Comparison of ENCODE assay signal across 9 cellular contexts in genomic region chr19:8487137-8487851, GRCh38. TPM values are rescaled to one million over a fixed set of nuclear protein-coding genes. Genes with fewer than 3 reads are reported as not detected.
DNase-seq lines count a peak whose midpoint lies in the region; ATAC-seq, FAIRE-seq and TF ChIP-seq lines count a peak whose summit lies in the region.
"Had no signal": no experiment of that assay in that cellular context is flagged by ENCODE, and none has a peak within 500 bp of the region (broad histone marks: within the 10 kb centered on the region; RNA-seq: fewer than 3 reads in every experiment).

No MANE protein-coding gene starts in this region.

- H3K9me3 Mint-ChIP-seq in H9, result no peaks in the 10 kb centered on the region
- H3K9me3 Mint-ChIP-seq in activated B cell treated with CpG ODN at 0.5 μM for 24 hours, result no peaks in the 10 kb centered on the region

- H4K20me1 ChIP-seq in H9 (ENCODE audit: control insufficient read depth, insufficient read depth, insufficient read length), result no peaks in the 10 kb centered on the region
- peaks cover 9 to 39% of the 10 kb centered on the region in 2 experiments for H4K20me1 ChIP-seq in H1 (replicated peaks in 1 of 2; ENCODE audit: control insufficient read depth in 1 of 2, insufficient read depth in 2 of 2, low read length in 2 of 2)

- H3K4me1 Mint-ChIP-seq in H9 (peaks cover 5 to 13% of the 10 kb centered on the region in 2 experiments), activated B cell treated with CpG ODN at 0.5 μM for 24 hours (peaks cover 23% of the 10 kb centered on the region)

- H3K18ac ChIP-seq in H9 (ENCODE audit: insufficient read length, low read depth, low read length) (no peak overlapping the region), H1 (ENCODE audit: extremely low read depth, low read length) (no peak overlapping the region)

- ATAC-seq in activated B cell treated with CpG ODN at 0.5 μM for 24 hours (ENCODE audit: low read depth) (peak; percentile 67), foreskin keratinocyte (no peak), GM19023 (IDR thresholded peaks at IDR 0.05; ENCODE audit: unreplicated experiment) (no peak)

- H3T11ph ChIP-seq in H9 (ENCODE audit: low read length), result no peak overlapping the region

- no peak overlapping the region for H3K27ac ChIP-seq in H9 (ENCODE audit: insufficient read length, low read depth, low read length)
- H3K27ac ChIP-seq in H1 (ENCODE audit: low read depth, low read length), result no peak overlapping the region
- H3K27ac ChIP-seq in breast epithelium, result peak overlapping the region in 1 of 2 donors; percentile 27
- H3K27ac ChIP-seq in foreskin keratinocyte, result no peak overlapping the region

- H3K36me3 Mint-ChIP-seq in H9 (ENCODE audit: insufficient read depth in 1 of 3, low read depth in 3 of 3) (peaks cover 40 to 72% (median 71%) of the 10 kb centered on the region in 3 experiments), activated B cell treated with CpG ODN at 0.5 μM for 24 hours (ENCODE audit: low read depth) (peaks cover 78% of the 10 kb centered on the region)

- H3K4me3 Mint-ChIP-seq in H9 (no peak overlapping the region), activated B cell treated with CpG ODN at 0.5 μM for 24 hours (peak overlapping the region; percentile 19)

- FAIRE-seq in H1 (lab: Jason Lieb, UNC), result no peak

- H2AK5ac ChIP-seq in H9 (ENCODE audit: insufficient read length, low read length), result no peak overlapping the region
- no peak overlapping the region for H2AK5ac ChIP-seq in H1 (ENCODE audit: low read depth, low read length)

- H2BK12ac ChIP-seq in H9 (ENCODE audit: insufficient read length, low read depth, low read length) (no peak overlapping the region), H1 (ENCODE audit: low read depth, low read length) (no peak overlapping the region)

- no peaks in the 10 kb centered on the region for H3K4me1 ChIP-seq in H9 (ENCODE audit: insufficient read depth, low read length)
- peaks cover 0 to 2% (median 0%) of the 10 kb centered on the region in 4 experiments; a peak in 1 of 7 replicates for H3K4me1 ChIP-seq in H1 (replicated peaks in 1 of 4; ENCODE audit: control insufficient read depth in 3 of 4, insufficient read depth in 4 of 4, low read length in 3 of 4)
- no peaks in the 10 kb centered on the region for H3K4me1 ChIP-seq in breast epithelium
- peaks cover 7% of the 10 kb centered on the region for H3K4me1 ChIP-seq in foreskin keratinocyte

- H3K36me3 ChIP-seq in H1 (ENCODE audit: control insufficient read depth in 2 of 4, insufficient read depth in 4 of 4, low read length in 3 of 4) (peaks cover 28 to 66% (median 50%) of the 10 kb centered on the region in 4 experiments), breast epithelium (peaks cover 3% of the 10 kb centered on the region)

- H3K79me1 ChIP-seq in H9 (ENCODE audit: insufficient read depth, low read depth, low read length, poor library complexity, severe bottlenecking), result no peaks in the 10 kb centered on the region
- H3K79me1 ChIP-seq in H1 (ENCODE audit: low read depth, low read length), result peaks cover 10% of the 10 kb centered on the region; the same call in 1 of the 2 replicates

- intact Hi-C loops in activated B cell treated with CpG ODN at 0.5 μM for 24 hours (cut with micrococcal nuclease) (no loop called here), breast epithelium (cut with DNase I; ENCODE audit: low total_unique reads) (no loop called here)

- H3K56ac ChIP-seq in H9 (ENCODE audit: insufficient read length, low read depth, low read length), result no peak overlapping the region
- H3K56ac ChIP-seq in H1 (replicated peaks; ENCODE audit: insufficient read length, low read depth, low read length), result no peak overlapping the region

- TF ChIP-seq POLR2A in H1 (IDR thresholded peaks at IDR 0.05; ENCODE audit: control extremely low read depth in 1 of 2, low read depth in 2 of 2, low read length in 2 of 2), result no peak
- TF ChIP-seq POLR2A in breast epithelium (IDR thresholded peaks at IDR 0.05), result no peak

- H2AFZ ChIP-seq in H9 (ENCODE audit: low read length), result no peak overlapping the region
- no peak overlapping the region for H2AFZ ChIP-seq in H1 (ENCODE audit: low read length)

- H2BK5ac ChIP-seq in H9 (ENCODE audit: insufficient read length, low read length), result no peak overlapping the region
- no peak overlapping the region for H2BK5ac ChIP-seq in H1 (ENCODE audit: low read depth, low read length)

- H3K4me2 ChIP-seq in H9 (ENCODE audit: insufficient read depth, insufficient read length, low read length), result no peak overlapping the region
- no peak overlapping the region for H3K4me2 ChIP-seq in H1 (ENCODE audit: insufficient read depth in 1 of 2, low read depth in 2 of 2, low read length in 2 of 2)

- no peaks in the 10 kb centered on the region; the same call in 1 of the 2 replicates for H3K27me3 Mint-ChIP-seq in H9 (ENCODE audit: low read depth)
- H3K27me3 Mint-ChIP-seq in activated B cell treated with CpG ODN at 0.5 μM for 24 hours, result no peaks in the 10 kb centered on the region

- no peaks in the 10 kb centered on the region for H3K9me3 ChIP-seq in H9 (ENCODE audit: control insufficient read depth, low read depth, low read length)
- H3K9me3 ChIP-seq in H1 (ENCODE audit: insufficient read depth in 2 of 2, low read depth in 1 of 2, low read length in 1 of 2), result no peaks in the 10 kb centered on the region
- no peaks in the 10 kb centered on the region for H3K9me3 ChIP-seq in breast epithelium

- H3K4me3 ChIP-seq in H1 (ENCODE audit: extremely low read depth in 1 of 4, insufficient read depth in 2 of 4, low read depth in 3 of 4, low read length in 4 of 4) (no peak overlapping the region), breast epithelium (no peak overlapping the region)

- TF ChIP-seq RAD21 in H1 (IDR thresholded peaks at IDR 0.05 in 1 of 2, conservative IDR thresholded peaks at IDR 0.05 in 1 of 2; ENCODE audit: low read depth in 2 of 2, low read length in 2 of 2), result no peak

- H3K27ac Mint-ChIP-seq in H9 (peak overlapping the region in 2 of 3 experiments; percentile 58 to 95; a peak in 4 of 7 replicates), activated B cell treated with CpG ODN at 0.5 μM for 24 hours (peak overlapping the region; percentile 81)

- TF ChIP-seq EP300 in H1 (IDR thresholded peaks at IDR 0.05; ENCODE audit: borderline replicate concordance in 1 of 2, low read depth in 2 of 2, low read length in 2 of 2), result no peak

- no peak overlapping the region for H2BK20ac ChIP-seq in H9 (ENCODE audit: low read depth, low read length, poor library complexity, severe bottlenecking)
- H2BK20ac ChIP-seq in H1 (ENCODE audit: low read length), result no peak overlapping the region

- WGBS in H9 (ENCODE audit: extremely low coverage, insufficient read length, low lambda C conversion rate), result no CpG with 5 or more reads among the region's 13 CpGs
- WGBS in H1 (ENCODE audit: extremely low coverage in 1 of 2, insufficient coverage in 1 of 2, insufficient read length in 1 of 2, insufficient replicate concordance in 2 of 2, low coverage in 1 of 2, low lambda C conversion rate in 2 of 2, missing lambda C conversion rate in 1 of 2), 2 experiments, result 97% methylated on average over 13 of the region's 13 CpGs; no CpG with 5 or more reads in 1 of the 2 experiments

- H2BK15ac ChIP-seq in H9 (ENCODE audit: low read depth, low read length) (no peak overlapping the region), H1 (ENCODE audit: low read length) (no peak overlapping the region)

- no peaks in the 10 kb centered on the region for H3K23me2 ChIP-seq in H9 (ENCODE audit: insufficient read length, low read depth, low read length, poor library complexity, severe bottlenecking)
- H3K23me2 ChIP-seq in H1 (ENCODE audit: low read depth, low read length), result no peaks in the 10 kb centered on the region

- H3K9ac ChIP-seq in H9 (ENCODE audit: extremely low read depth, insufficient read length, low read length), result no peak overlapping the region
- no peak overlapping the region for H3K9ac ChIP-seq in H1 (replicated peaks in 1 of 4; ENCODE audit: extremely low read depth in 1 of 4, low read depth in 3 of 4, low read length in 3 of 4)

- POLR2A ChIA-PET in activated B cell treated with CpG ODN at 0.5 μM for 24 hours (lab: Charles Lee), result interaction anchor here (0.5 to 1.4 kb wide), 4 partner anchors 14 to 1288 kb away, joined by 3 to 5 read pairs (median 4); partner anchors contain the start of gene ZNF414
- POLR2A ChIA-PET in H1 (lab: Charles Lee; ENCODE audit: partially characterized antibody), result interaction anchor here (0.8 to 2.7 kb wide), 9 partner anchors 8 to 97 kb away, joined by 3 to 11 read pairs (median 4); partner anchors contain the start of genes PRAM1 and RAB11B

- H3K23ac ChIP-seq in H9 (ENCODE audit: insufficient read length, low read depth, low read length), result no peak overlapping the region
- no peak overlapping the region for H3K23ac ChIP-seq in H1 (ENCODE audit: insufficient read length)

- H3K14ac ChIP-seq in H9 (ENCODE audit: insufficient read depth, low read length) (no peak overlapping the region), H1 (ENCODE audit: insufficient read length) (no peak overlapping the region)

- no peak overlapping the region for H2BK120ac ChIP-seq in H9 (ENCODE audit: low read depth, low read length, poor library complexity, severe bottlenecking)
- H2BK120ac ChIP-seq in H1 (replicated peaks; ENCODE audit: low read depth, low read length), result no peak overlapping the region

- H4K91ac ChIP-seq in H9 (ENCODE audit: insufficient read length, low read depth, low read length) (no peak overlapping the region), H1 (replicated peaks; ENCODE audit: insufficient read length, low read length) (no peak overlapping the region)

- CTCF ChIA-PET in activated B cell treated with CpG ODN at 0.5 μM for 24 hours (lab: Charles Lee) (interaction anchor here (0.6 to 1.5 kb wide), 5 partner anchors 18 to 128 kb away, joined by 3 to 6 read pairs (median 4); partner anchors contain the start of genes MARCHF2 and MYO1F), H1 (lab: Charles Lee; ENCODE audit: partially characterized antibody) (interaction anchor here (0.8 to 1.8 kb wide), 7 partner anchors 8 to 92 kb away, joined by 3 to 5 read pairs (median 3); no protein-coding TSS in a partner anchor)

- no peaks in the 10 kb centered on the region for H3K27me3 ChIP-seq in H9 (ENCODE audit: insufficient read depth, low read length)
- H3K27me3 ChIP-seq in H1 (replicated peaks in 1 of 4; ENCODE audit: control insufficient read depth in 3 of 4, extremely low read depth in 1 of 4, insufficient read depth in 3 of 4, low read length in 3 of 4), result no peaks in the 10 kb centered on the region
- H3K27me3 ChIP-seq in breast epithelium, result no peaks in the 10 kb centered on the region
- no peaks in the 10 kb centered on the region for H3K27me3 ChIP-seq in foreskin keratinocyte

- H4K5ac ChIP-seq in H9 (ENCODE audit: insufficient read length, low read depth, low read length) (no peak overlapping the region), H1 (ENCODE audit: insufficient read length, low read depth, low read length) (no peak overlapping the region)

- H4K8ac ChIP-seq in H9 (replicated peaks; ENCODE audit: insufficient read length, low read depth, low read length) (no peak overlapping the region), H1 (ENCODE audit: extremely low read depth, insufficient read depth, low read length) (peak overlapping the region; percentile 7; the same call in 1 of the 2 replicates)

- DNase-seq in H9 (no peak), activated B cell treated with CpG ODN at 0.5 μM for 24 hours (no peak), H1 (ENCODE audit: low read depth in 1 of 2, low spot score in 2 of 2) (no peak), breast epithelium (ENCODE audit: low spot score in 2 of 2) (no peak), foreskin keratinocyte (no peak), putamen (ENCODE audit: low spot score) (no peak)
- DNase-seq in stimulated activated CD4-positive, alpha-beta T cell treated with anti-CD3 and anti-CD28 coated beads, Interleukin-15, amount 100 ng/mL, for 24 hours, result peak; percentile 64

- H3K79me2 ChIP-seq in H9 (ENCODE audit: insufficient read depth, low read length) (no peaks in the 10 kb centered on the region), H1 (ENCODE audit: control insufficient read depth in 1 of 2, insufficient read depth in 2 of 2, low read length in 2 of 2) (peaks cover 0 to 23% of the 10 kb centered on the region in 2 experiments; a peak in 2 of 4 replicates)

- H3K4ac ChIP-seq in H9 (ENCODE audit: low read depth, low read length) (no peak overlapping the region), H1 (replicated peaks; ENCODE audit: insufficient read length, low read depth, low read length) (no peak overlapping the region)

- no peak for TF ChIP-seq CTCF in H9 (conservative IDR thresholded peaks at IDR 0.05)
- TF ChIP-seq CTCF in activated B cell treated with CpG ODN at 0.5 μM for 24 hours (IDR thresholded peaks at IDR 0.05), result no peak
- no peak for TF ChIP-seq CTCF in H1 (IDR thresholded peaks at IDR 0.05; ENCODE audit: control extremely low read depth in 1 of 3, insufficient read depth in 1 of 3, low read depth in 1 of 3, low read length in 3 of 3)
- no peak for TF ChIP-seq CTCF in breast epithelium (IDR thresholded peaks at IDR 0.05)
- TF ChIP-seq CTCF in foreskin keratinocyte (conservative IDR thresholded peaks at IDR 0.05), result no peak

RNA-seq across cellular contexts. Expression of gene PRAM1, which starts 15.1 kb away (rescaled TPM):
- 0.44 TPM in 2 replicates for total RNA-seq in H9 (2021)
- total RNA-seq in activated B cell treated with CpG ODN at 0.5 μM for 24 hours, result 0.29 and 0.49 TPM in 2 replicates
- 0.23 and 0.43 TPM in 2 replicates for total RNA-seq in H1 (2021; fragmentation: NEBNext Ultra II Directional; extraction: Animal tissue kit (Norgen Biotek cat#: 25700))
- 0.06 and 0.17 TPM in 2 replicates for polyA plus RNA-seq in H1 (2011; rRNA removed)
- 0.21 TPM for polyA plus RNA-seq in H1 (2011; cell fraction: cytosol; rRNA removed)
- polyA plus RNA-seq in H1 (2011; cell fraction: nucleus; rRNA removed), result 0.83 TPM
- 0.21 to 0.47 TPM (median 0.39 TPM) in 4 replicates for polyA plus RNA-seq in H1 (2012, experiment 1 of 2)
- polyA plus RNA-seq in H1 (2012, experiment 2 of 2), result not detected
- 0.24 TPM for polyA plus RNA-seq in H1 (2013, experiment 1 of 2)
- 0.31 TPM for polyA plus RNA-seq in H1 (2013, experiment 2 of 2)
- not detected in 2 replicates for polyA minus RNA-seq in H1 (2011; rRNA and poly(A)+ RNA removed)
- not detected for polyA minus RNA-seq in H1 (2011; cell fraction: cytosol; rRNA and poly(A)+ RNA removed)
- polyA minus RNA-seq in H1 (2011; cell fraction: nucleus; rRNA and poly(A)+ RNA removed), result not detected
- under 1 TPM; 0.16 to 0.73 (median 0.33) TPM for total RNA-seq in breast epithelium
- total RNA-seq in foreskin keratinocyte, result not detected in 2 replicates
- polyA plus RNA-seq in foreskin keratinocyte, result not detected in 2 replicates
- total RNA-seq: epithelial cell of proximal tubule had no signal

RNA-seq across cellular contexts. Expression of gene ZNF414, which starts 26.7 kb away (rescaled TPM):
- total RNA-seq in H9 (2021) (29.3 and 38.1 TPM in 2 replicates), activated B cell treated with CpG ODN at 0.5 μM for 24 hours (28.6 and 32.8 TPM in 2 replicates), breast epithelium (10 to 100 TPM in 1 of 3 donors, 1 to 10 TPM in 2; 7.4 to 13.5 (median 7.5) TPM), foreskin keratinocyte (5.7 and 6.0 TPM in 2 replicates)
- 23.6 and 26.8 TPM in 2 replicates for total RNA-seq in H1 (2021; fragmentation: NEBNext Ultra II Directional; extraction: Animal tissue kit (Norgen Biotek cat#: 25700))
- polyA plus RNA-seq in H1 (2011; rRNA removed) (9.7 and 21.4 TPM in 2 replicates), foreskin keratinocyte (14.0 and 15.7 TPM in 2 replicates)
- polyA plus RNA-seq in H1 (2011; cell fraction: cytosol; rRNA removed), result 8.3 TPM
- 27.5 TPM for polyA plus RNA-seq in H1 (2011; cell fraction: nucleus; rRNA removed)
- polyA plus RNA-seq in H1 (2012, experiment 1 of 2), result 9.8 to 38.9 TPM (median 29.3 TPM) in 4 replicates
- polyA plus RNA-seq in H1 (2012, experiment 2 of 2), result 39.1 TPM
- 25.1 TPM for polyA plus RNA-seq in H1 (2013, experiment 1 of 2)
- polyA plus RNA-seq in H1 (2013, experiment 2 of 2), result 24.7 TPM
- 3.3 and 5.1 TPM in 2 replicates for polyA minus RNA-seq in H1 (2011; rRNA and poly(A)+ RNA removed)
- polyA minus RNA-seq in H1 (2011; cell fraction: cytosol; rRNA and poly(A)+ RNA removed), result 21.7 TPM
- polyA minus RNA-seq in H1 (2011; cell fraction: nucleus; rRNA and poly(A)+ RNA removed), result 17.1 TPM

RNA-seq across cellular contexts. Expression of gene HNRNPM, which starts 42.5 kb away (rescaled TPM):
- 458 and 468 TPM in 2 replicates for total RNA-seq in H9 (2021)
- 282 and 287 TPM in 2 replicates for total RNA-seq in activated B cell treated with CpG ODN at 0.5 μM for 24 hours
- 448 and 474 TPM in 2 replicates for total RNA-seq in H1 (2021; fragmentation: NEBNext Ultra II Directional; extraction: Animal tissue kit (Norgen Biotek cat#: 25700))
- 375 and 545 TPM in 2 replicates for polyA plus RNA-seq in H1 (2011; rRNA removed)
- 450 TPM for polyA plus RNA-seq in H1 (2011; cell fraction: cytosol; rRNA removed)
- 336 TPM for polyA plus RNA-seq in H1 (2011; cell fraction: nucleus; rRNA removed)
- 448 to 587 TPM (median 510 TPM) in 4 replicates for polyA plus RNA-seq in H1 (2012, experiment 1 of 2)
- polyA plus RNA-seq in H1 (2012, experiment 2 of 2), result 158 TPM
- polyA plus RNA-seq in H1 (2013, experiment 1 of 2), result 203 TPM
- 197 TPM for polyA plus RNA-seq in H1 (2013, experiment 2 of 2)
- 127 and 140 TPM in 2 replicates for polyA minus RNA-seq in H1 (2011; rRNA and poly(A)+ RNA removed)
- 226 TPM for polyA minus RNA-seq in H1 (2011; cell fraction: cytosol; rRNA and poly(A)+ RNA removed)
- 170 TPM for polyA minus RNA-seq in H1 (2011; cell fraction: nucleus; rRNA and poly(A)+ RNA removed)
- total RNA-seq in breast epithelium, result 100 to 1,000 TPM in 2 of 3 donors, 10 to 100 TPM in 1; 84.8 to 153 (median 116) TPM
- 162 and 202 TPM in 2 replicates for total RNA-seq in foreskin keratinocyte
- 152 and 180 TPM in 2 replicates for polyA plus RNA-seq in foreskin keratinocyte
